Comparison of ENCODE assay signal across 1 cellular context in genomic region chr16:21521390-21522143, GRCh38.
A peak's percentile ranks its signal among the peaks of the same experiment; 100 is the strongest.
TF ChIP-seq lines count a peak whose summit lies in the region.
"Not testable (repeated sequence)": the region's sequence is repeated elsewhere in the genome, so short reads cannot be mapped to it uniquely, and the experiment has no call there.

No MANE protein-coding gene starts in this region.

TF ChIP-seq in HepG2, 621 proteins besides CTCF, POLR2A, EP300 and RAD21 (continued from another document and continues in another):
- TF ChIP-seq ZNF646 (CRISPR knock-in tag; IDR thresholded peaks at IDR 0.05) = peak; percentile 23; the same call in 1 of the 2 replicates
- TF ChIP-seq GABPB1 (CRISPR knock-in tag; IDR thresholded peaks at IDR 0.05) = peak; percentile 76
- TF ChIP-seq, protein P1, sequence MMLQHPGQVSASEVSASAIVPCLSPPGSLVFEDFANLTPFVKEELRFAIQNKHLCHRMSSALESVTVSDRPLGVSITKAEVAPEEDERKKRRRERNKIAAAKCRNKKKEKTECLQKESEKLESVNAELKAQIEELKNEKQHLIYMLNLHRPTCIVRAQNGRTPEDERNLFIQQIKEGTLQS (CRISPR knock-in tag; IDR thresholded peaks at IDR 0.05) = peak; percentile 92
- 0 out of 2 replicates have a peak, but pooled peaks have one; percentile 24 for TF ChIP-seq ZSCAN12 (CRISPR knock-in tag; IDR thresholded peaks at IDR 0.05)
- TF ChIP-seq, protein P2, sequence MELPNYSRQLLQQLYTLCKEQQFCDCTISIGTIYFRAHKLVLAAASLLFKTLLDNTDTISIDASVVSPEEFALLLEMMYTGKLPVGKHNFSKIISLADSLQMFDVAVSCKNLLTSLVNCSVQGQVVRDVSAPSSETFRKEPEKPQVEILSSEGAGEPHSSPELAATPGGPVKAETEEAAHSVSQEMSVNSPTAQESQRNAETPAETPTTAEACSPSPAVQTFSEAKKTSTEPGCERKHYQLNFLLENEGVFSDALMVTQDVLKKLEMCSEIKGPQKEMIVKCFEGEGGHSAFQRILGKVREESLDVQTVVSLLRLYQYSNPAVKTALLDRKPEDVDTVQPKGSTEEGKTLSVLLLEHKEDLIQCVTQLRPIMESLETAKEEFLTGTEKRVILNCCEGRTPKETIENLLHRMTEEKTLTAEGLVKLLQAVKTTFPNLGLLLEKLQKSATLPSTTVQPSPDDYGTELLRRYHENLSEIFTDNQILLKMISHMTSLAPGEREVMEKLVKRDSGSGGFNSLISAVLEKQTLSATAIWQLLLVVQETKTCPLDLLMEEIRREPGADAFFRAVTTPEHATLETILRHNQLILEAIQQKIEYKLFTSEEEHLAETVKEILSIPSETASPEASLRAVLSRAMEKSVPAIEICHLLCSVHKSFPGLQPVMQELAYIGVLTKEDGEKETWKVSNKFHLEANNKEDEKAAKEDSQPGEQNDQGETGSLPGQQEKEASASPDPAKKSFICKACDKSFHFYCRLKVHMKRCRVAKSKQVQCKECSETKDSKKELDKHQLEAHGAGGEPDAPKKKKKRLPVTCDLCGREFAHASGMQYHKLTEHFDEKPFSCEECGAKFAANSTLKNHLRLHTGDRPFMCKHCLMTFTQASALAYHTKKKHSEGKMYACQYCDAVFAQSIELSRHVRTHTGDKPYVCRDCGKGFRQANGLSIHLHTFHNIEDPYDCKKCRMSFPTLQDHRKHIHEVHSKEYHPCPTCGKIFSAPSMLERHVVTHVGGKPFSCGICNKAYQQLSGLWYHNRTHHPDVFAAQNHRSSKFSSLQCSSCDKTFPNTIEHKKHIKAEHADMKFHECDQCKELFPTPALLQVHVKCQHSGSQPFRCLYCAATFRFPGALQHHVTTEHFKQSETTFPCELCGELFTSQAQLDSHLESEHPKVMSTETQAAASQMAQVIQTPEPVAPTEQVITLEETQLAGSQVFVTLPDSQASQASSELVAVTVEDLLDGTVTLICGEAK (IDR thresholded peaks at IDR 0.05) = not testable (repeated sequence)
- TF ChIP-seq, protein P2 (CRISPR knock-in tag; IDR thresholded peaks at IDR 0.05) = peak; percentile 67
- TF ChIP-seq KLF6 (CRISPR knock-in tag; IDR thresholded peaks at IDR 0.05) = peak; percentile 93; the same call in 1 of the 2 replicates
- TF ChIP-seq ATRX (CRISPR knock-in tag; IDR thresholded peaks at IDR 0.05; ENCODE audit: borderline replicate concordance) = peak; percentile 92
- TF ChIP-seq, protein P3, sequence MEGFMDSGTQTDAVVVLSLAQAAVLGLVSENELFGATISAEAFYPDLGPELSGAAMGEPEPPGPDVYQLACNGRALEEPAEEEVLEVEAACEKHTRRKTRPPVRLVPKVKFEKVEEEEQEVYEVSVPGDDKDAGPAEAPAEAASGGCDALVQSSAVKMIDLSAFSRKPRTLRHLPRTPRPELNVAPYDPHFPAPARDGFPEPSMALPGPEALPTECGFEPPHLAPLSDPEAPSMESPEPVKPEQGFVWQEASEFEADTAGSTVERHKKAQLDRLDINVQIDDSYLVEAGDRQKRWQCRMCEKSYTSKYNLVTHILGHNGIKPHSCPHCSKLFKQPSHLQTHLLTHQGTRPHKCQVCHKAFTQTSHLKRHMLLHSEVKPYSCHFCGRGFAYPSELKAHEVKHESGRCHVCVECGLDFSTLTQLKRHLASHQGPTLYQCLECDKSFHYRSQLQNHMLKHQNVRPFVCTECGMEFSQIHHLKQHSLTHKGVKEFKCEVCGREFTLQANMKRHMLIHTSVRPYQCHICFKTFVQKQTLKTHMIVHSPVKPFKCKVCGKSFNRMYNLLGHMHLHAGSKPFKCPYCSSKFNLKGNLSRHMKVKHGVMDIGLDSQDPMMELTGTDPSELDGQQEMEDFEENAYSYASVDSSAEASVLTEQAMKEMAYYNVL (CRISPR knock-in tag; IDR thresholded peaks at IDR 0.05; ENCODE audit: borderline replicate concordance) = 0 out of 2 replicates have a peak, but pooled peaks have one; percentile 36
- peak; percentile 79 for TF ChIP-seq IRF9 (CRISPR knock-in tag; IDR thresholded peaks at IDR 0.05; ENCODE audit: borderline replicate concordance)
- TF ChIP-seq, protein P4, sequence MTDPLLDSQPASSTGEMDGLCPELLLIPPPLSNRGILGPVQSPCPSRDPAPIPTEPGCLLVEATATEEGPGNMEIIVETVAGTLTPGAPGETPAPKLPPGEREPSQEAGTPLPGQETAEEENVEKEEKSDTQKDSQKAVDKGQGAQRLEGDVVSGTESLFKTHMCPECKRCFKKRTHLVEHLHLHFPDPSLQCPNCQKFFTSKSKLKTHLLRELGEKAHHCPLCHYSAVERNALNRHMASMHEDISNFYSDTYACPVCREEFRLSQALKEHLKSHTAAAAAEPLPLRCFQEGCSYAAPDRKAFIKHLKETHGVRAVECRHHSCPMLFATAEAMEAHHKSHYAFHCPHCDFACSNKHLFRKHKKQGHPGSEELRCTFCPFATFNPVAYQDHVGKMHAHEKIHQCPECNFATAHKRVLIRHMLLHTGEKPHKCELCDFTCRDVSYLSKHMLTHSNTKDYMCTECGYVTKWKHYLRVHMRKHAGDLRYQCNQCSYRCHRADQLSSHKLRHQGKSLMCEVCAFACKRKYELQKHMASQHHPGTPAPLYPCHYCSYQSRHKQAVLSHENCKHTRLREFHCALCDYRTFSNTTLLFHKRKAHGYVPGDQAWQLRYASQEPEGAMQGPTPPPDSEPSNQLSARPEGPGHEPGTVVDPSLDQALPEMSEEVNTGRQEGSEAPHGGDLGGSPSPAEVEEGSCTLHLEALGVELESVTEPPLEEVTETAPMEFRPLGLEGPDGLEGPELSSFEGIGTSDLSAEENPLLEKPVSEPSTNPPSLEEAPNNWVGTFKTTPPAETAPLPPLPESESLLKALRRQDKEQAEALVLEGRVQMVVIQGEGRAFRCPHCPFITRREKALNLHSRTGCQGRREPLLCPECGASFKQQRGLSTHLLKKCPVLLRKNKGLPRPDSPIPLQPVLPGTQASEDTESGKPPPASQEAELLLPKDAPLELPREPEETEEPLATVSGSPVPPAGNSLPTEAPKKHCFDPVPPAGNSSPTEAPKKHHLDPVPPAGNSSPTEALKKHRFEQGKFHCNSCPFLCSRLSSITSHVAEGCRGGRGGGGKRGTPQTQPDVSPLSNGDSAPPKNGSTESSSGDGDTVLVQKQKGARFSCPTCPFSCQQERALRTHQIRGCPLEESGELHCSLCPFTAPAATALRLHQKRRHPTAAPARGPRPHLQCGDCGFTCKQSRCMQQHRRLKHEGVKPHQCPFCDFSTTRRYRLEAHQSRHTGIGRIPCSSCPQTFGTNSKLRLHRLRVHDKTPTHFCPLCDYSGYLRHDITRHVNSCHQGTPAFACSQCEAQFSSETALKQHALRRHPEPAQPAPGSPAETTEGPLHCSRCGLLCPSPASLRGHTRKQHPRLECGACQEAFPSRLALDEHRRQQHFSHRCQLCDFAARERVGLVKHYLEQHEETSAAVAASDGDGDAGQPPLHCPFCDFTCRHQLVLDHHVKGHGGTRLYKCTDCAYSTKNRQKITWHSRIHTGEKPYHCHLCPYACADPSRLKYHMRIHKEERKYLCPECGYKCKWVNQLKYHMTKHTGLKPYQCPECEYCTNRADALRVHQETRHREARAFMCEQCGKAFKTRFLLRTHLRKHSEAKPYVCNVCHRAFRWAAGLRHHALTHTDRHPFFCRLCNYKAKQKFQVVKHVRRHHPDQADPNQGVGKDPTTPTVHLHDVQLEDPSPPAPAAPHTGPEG (CRISPR knock-in tag; IDR thresholded peaks at IDR 0.05) = peak; percentile 79; the same call in 1 of the 2 replicates
- peak; percentile 87 for TF ChIP-seq ZNF451 (CRISPR knock-in tag; IDR thresholded peaks at IDR 0.05)
- peak; percentile 40 for TF ChIP-seq NFYC (CRISPR knock-in tag; IDR thresholded peaks at IDR 0.05)
- TF ChIP-seq ZSCAN9 (CRISPR knock-in tag; IDR thresholded peaks at IDR 0.05; ENCODE audit: borderline replicate concordance) = peak; percentile 68; the same call in 1 of the 2 replicates
- TF ChIP-seq ZSCAN20 (CRISPR knock-in tag; IDR thresholded peaks at IDR 0.05; ENCODE audit: borderline replicate concordance) = peak; percentile 47; the same call in 1 of the 2 replicates
- peak; percentile 85 for TF ChIP-seq ZNF557 (CRISPR knock-in tag; IDR thresholded peaks at IDR 0.05)
- peak; percentile 82 for TF ChIP-seq HNRNPLL (IDR thresholded peaks at IDR 0.05; ENCODE audit: low read depth, low read length, poor library complexity, severe bottlenecking)
- TF ChIP-seq ZBTB1 (CRISPR knock-in tag; IDR thresholded peaks at IDR 0.05; ENCODE audit: borderline replicate concordance) = peak; percentile 88
- TF ChIP-seq REPIN1 (CRISPR knock-in tag; IDR thresholded peaks at IDR 0.05; ENCODE audit: borderline replicate concordance, low read depth) = 0 out of 2 replicates have a peak, but pooled peaks have one; percentile 63
- peak; percentile 64 for TF ChIP-seq TBL1XR1 (IDR thresholded peaks at IDR 0.05; ENCODE audit: borderline replicate concordance, low read length, partially characterized antibody)
- TF ChIP-seq PHF21A (CRISPR knock-in tag; IDR thresholded peaks at IDR 0.05) = peak; percentile 95
- peak; percentile 75; the same call in 1 of the 2 replicates for TF ChIP-seq ZNF644 (CRISPR knock-in tag; IDR thresholded peaks at IDR 0.05; ENCODE audit: low read depth)
- peak; percentile 94 for TF ChIP-seq MYC (CRISPR knock-in tag; IDR thresholded peaks at IDR 0.05; ENCODE audit: borderline replicate concordance)
- TF ChIP-seq GATAD1 (CRISPR knock-in tag; IDR thresholded peaks at IDR 0.05) = peak; percentile 81
- peak; percentile 76 for TF ChIP-seq PHF8 (CRISPR knock-in tag; IDR thresholded peaks at IDR 0.05)
- TF ChIP-seq HOXA9 (CRISPR knock-in tag; IDR thresholded peaks at IDR 0.05; ENCODE audit: borderline replicate concordance) = 0 out of 2 replicates have a peak, but pooled peaks have one; percentile 28
